11 cellular contexts compared by ENCODE assay signal in the genomic region with DNA sequence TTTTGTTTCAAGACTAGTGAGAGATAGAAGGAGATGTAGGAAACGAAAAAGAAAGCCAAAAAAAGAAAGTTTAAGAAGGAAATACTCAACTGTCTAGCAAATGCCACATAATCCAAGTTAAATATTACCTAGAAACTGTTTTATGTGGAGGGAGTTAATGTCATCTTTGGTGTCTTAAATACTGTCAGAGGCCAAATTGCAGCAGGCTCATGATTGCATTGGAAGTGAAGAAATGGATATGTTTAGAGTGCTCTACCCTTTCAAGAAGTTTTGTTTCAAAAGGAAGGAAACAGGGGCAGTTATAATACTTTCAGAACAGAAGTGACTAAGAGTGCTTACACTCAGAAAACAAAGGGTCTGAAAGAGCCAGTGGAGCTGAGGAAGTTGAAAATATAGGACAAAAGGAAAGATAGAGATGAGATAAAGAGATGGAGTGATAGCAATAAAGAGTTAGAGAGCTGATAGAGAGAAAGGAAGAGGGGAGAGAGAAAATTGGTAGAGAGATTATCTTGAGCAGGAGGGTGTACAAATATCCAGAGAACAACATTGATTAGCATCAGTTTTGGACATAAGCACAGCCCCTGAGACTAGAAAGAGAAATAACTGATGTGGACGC. TPM values are rescaled to one million over a fixed set of nuclear protein-coding genes. Genes with fewer than 3 reads are reported as not detected.
DNase-seq lines count a peak whose midpoint lies in the region; ATAC-seq, FAIRE-seq and TF ChIP-seq lines count a peak whose summit lies in the region.
"Had no signal": no experiment of that assay in that cellular context is flagged by ENCODE, and none has a peak within 500 bp of the region (broad histone marks: within the 10 kb centered on the region; RNA-seq: fewer than 3 reads in every experiment).

No MANE protein-coding gene starts in this region.

- H3K4me3 Mint-ChIP-seq in HFFc6, result no peak overlapping the region

- FAIRE-seq in islet of Langerhans (lab: Jason Lieb, UNC), result peak; percentile 24

- intact Hi-C loops in A673 (cut with micrococcal nuclease; ENCODE audit: unreplicated experiment), result no loop called here
- intact Hi-C loops in posterior vena cava (cut with DNase I), result no loop called here

- H3K4me3 ChIP-seq in A673 (ENCODE audit: low read depth, low read length, poor library complexity, severe bottlenecking), result no peak overlapping the region
- H3K4me3 ChIP-seq: MG63, psoas muscle had no signal

- H3K27me3 Mint-ChIP-seq in HFFc6 (ENCODE audit: insufficient read depth), result no peaks in the 10 kb centered on the region

- CTCF ChIA-PET in A673 (lab: Charles Lee), result no interaction called here

- H3K27ac ChIP-seq in A673 (ENCODE audit: low read depth, low read length, poor library complexity, severe bottlenecking), result no peak overlapping the region
- H3K27ac ChIP-seq: psoas muscle had no signal

- no TSS peak for BruUV-seq in A673 (replicated peaks; lab: Mats Ljungman, UMichigan)

- H3K36me3 ChIP-seq in A673 (ENCODE audit: insufficient read depth, low read length, poor library complexity, severe bottlenecking), result no peaks in the 10 kb centered on the region
- H3K36me3 ChIP-seq: MG63 had no signal

- H3K36me3 Mint-ChIP-seq in HFFc6 (ENCODE audit: low read depth), result no peaks in the 10 kb centered on the region

- no peak overlapping the region for H3K27ac Mint-ChIP-seq in HFFc6

- no peaks in the 10 kb centered on the region for H3K4me1 ChIP-seq in A673 (ENCODE audit: insufficient read depth, low read length, poor library complexity, severe bottlenecking)
- H3K4me1 ChIP-seq: psoas muscle had no signal

- H3K4me1 Mint-ChIP-seq in HFFc6 (ENCODE audit: low read depth), result peaks cover 6% of the 10 kb centered on the region; the same call in 1 of the 2 replicates

- ATAC-seq in GM19043 (IDR thresholded peaks at IDR 0.05; ENCODE audit: low read depth, unreplicated experiment), result peak; percentile 47
- no peak for ATAC-seq in GM18520 (IDR thresholded peaks at IDR 0.05; ENCODE audit: unreplicated experiment)
- ATAC-seq: psoas muscle had no signal

- POLR2A ChIA-PET in A673 (lab: Charles Lee; ENCODE audit: low non-redundant PET), result no interaction called here

- no peaks in the 10 kb centered on the region for H3K9me3 ChIP-seq in A673 (ENCODE audit: low read depth, low read length, poor library complexity, severe bottlenecking)
- H3K9me3 ChIP-seq: MG63, psoas muscle had no signal

- no peak for TF ChIP-seq CTCF in A673 (conservative IDR thresholded peaks at IDR 0.05; ENCODE audit: low read depth, low read length)
- no peak for TF ChIP-seq CTCF in HFFc6 (IDR thresholded peaks at IDR 0.05)

- no peaks in the 10 kb centered on the region for H3K9me3 Mint-ChIP-seq in HFFc6

- peak; percentile 28 for DNase-seq in A673 (ENCODE audit: low spot score)
- DNase-seq in Kasumi-1 (lab: John Stamatoyannopoulos, UW), result peak; percentile 29 to 35
- no peak for DNase-seq in hippocampal formation (lab: John Stamatoyannopoulos, UW)
- DNase-seq in posterior vena cava (ENCODE audit: low spot score), result no peak
- no peak for DNase-seq in HFFc6
- DNase-seq: MG63, NCI-H82, psoas muscle had no signal

- H3K27me3 ChIP-seq in A673 (replicated peaks; ENCODE audit: insufficient read depth, low read depth, low read length, poor library complexity), result no peaks in the 10 kb centered on the region
- H3K27me3 ChIP-seq: MG63 had no signal

RNA-seq across cellular contexts. Expression of gene GNAI1, which starts 28.0 kb away (rescaled TPM):
- total RNA-seq in A673 (2021), result 19.8 and 22.4 TPM in 2 replicates
- total RNA-seq in posterior vena cava, result 10 to 100 TPM; 36.1 to 53.7 TPM
- total RNA-seq in HFFc6 (2021; fragmentation: NEBNext Ultra II Directional; extraction: Animal tissue kit (Norgen Biotek cat#: 25700)), result 10 to 100 TPM; 58.8 to 70.9 (median 66.4) TPM

Comparison
In these comparisons a context has a peak if more than half of its experiments do, and no peak if none do; other contexts are left out.
1. DNase-seq: peak in A673 (single experiment) and Kasumi-1 (2 of 2); none in hippocampal formation (0 of 2), posterior vena cava (single experiment) and HFFc6 (single experiment).